Comparison of ENCODE assay signal across 8 cellular contexts in genomic region chr19:5903502-5904301, GRCh38. TPM values are rescaled to one million over a fixed set of nuclear protein-coding genes. Genes with fewer than 3 reads are reported as not detected.
DNase-seq lines count a peak whose midpoint lies in the region; ATAC-seq and TF ChIP-seq lines count a peak whose summit lies in the region.

Gene NDUFA11, minus strand, starts transcription at chr19:5903790. Its CDS starts 82 bp downstream, at chr19:5903708.

- ATAC-seq in GM18505 (IDR thresholded peaks at IDR 0.05; ENCODE audit: unreplicated experiment) (peak; percentile 34), HG02970 (IDR thresholded peaks at IDR 0.05; ENCODE audit: low FRiP score, unreplicated experiment) (peak; percentile 39)

- H3K27me3 ChIP-seq in hepatocyte, result no peaks in the 10 kb centered on the region

- peak within 1 kb of the TSS; percentile 97 for H3K27ac ChIP-seq in hepatocyte

- DNase-seq in NCI-H187 treated with DMSO at 0.1 percent for 48 hours (lab: John Stamatoyannopoulos, UW) (peak; percentile 51), T-helper 2 cell (peak; percentile 95 to 97 (median 96)), anterior cingulate cortex (lab: John Stamatoyannopoulos, UW) (peak; percentile 87 to 100 (median 98)), hepatocyte (ENCODE audit: low spot score) (peak; percentile 99), retinal pigment epithelial cell (ENCODE audit: low read depth) (no peak), pons (ENCODE audit: low spot score) (no peak)

- H3K36me3 ChIP-seq in hepatocyte (replicated peaks; ENCODE audit: insufficient read depth, low read depth), result no peaks in the 10 kb centered on the region

- H3K4me3 ChIP-seq in hepatocyte (peak within 1 kb of the TSS; percentile 96), retinal pigment epithelial cell (ENCODE audit: low read length) (peak within 1 kb of the TSS; percentile 99)

- peaks cover 59% of the 10 kb centered on the region for H3K79me2 ChIP-seq in hepatocyte

- TF ChIP-seq POLR2A in GM18505 (IDR thresholded peaks at IDR 0.05; ENCODE audit: borderline replicate concordance, extremely low read depth, insufficient read depth, insufficient read length), result peak; percentile 86

- H3K4me1 ChIP-seq in hepatocyte (ENCODE audit: insufficient read depth), result peaks cover 5% of the 10 kb centered on the region

- H2AFZ ChIP-seq in hepatocyte, result peak within 1 kb of the TSS; percentile 89

- peaks cover 11% of the 10 kb centered on the region for H4K20me1 ChIP-seq in hepatocyte (ENCODE audit: insufficient read depth, poor library complexity, severe bottlenecking)

- TF ChIP-seq CTCF in hepatocyte (IDR thresholded peaks at IDR 0.05; ENCODE audit: poor library complexity), result no peak
- TF ChIP-seq CTCF in retinal pigment epithelial cell (conservative IDR thresholded peaks at IDR 0.05; ENCODE audit: low read depth, low read length), result no peak

- H3K9me3 ChIP-seq in hepatocyte (ENCODE audit: low read depth), result no peaks in the 10 kb centered on the region

- 1% methylated on average over 66 of the region's 66 CpGs for WGBS in hepatocyte (ENCODE audit: low lambda C conversion rate, missing lambda C conversion rate)

- H3K9me2 ChIP-seq in hepatocyte (replicated peaks; ENCODE audit: insufficient read depth), result no peaks in the 10 kb centered on the region

- peak within 1 kb of the TSS; percentile 63 for H3K4me2 ChIP-seq in hepatocyte

RNA-seq across cellular contexts. Expression of gene NDUFA11, which starts in this region (rescaled TPM):
- 158 and 171 TPM in 2 replicates for total RNA-seq in hepatocyte
- 437 and 441 TPM in 2 replicates for polyA plus RNA-seq in hepatocyte

Comparison
In these comparisons a context has a peak if more than half of its experiments do, and no peak if none do; other contexts are left out.
1. DNase-seq: peak in NCI-H187 treated with DMSO at 0.1 percent for 48 hours (single experiment), T-helper 2 cell (5 of 5), anterior cingulate cortex (58 of 58) and hepatocyte (single experiment); none in retinal pigment epithelial cell (single experiment) and pons (single experiment).